8 cellular contexts compared by ENCODE assay signal in genomic region chr3:146065573-146066006, GRCh38.
DNase-seq lines count a peak whose midpoint lies in the region; TF ChIP-seq lines count a peak whose summit lies in the region.

No MANE protein-coding gene starts in this region.

- no peaks in the 10 kb centered on the region for H3K9me3 ChIP-seq in subcutaneous abdominal adipose tissue (ENCODE audit: control insufficient read depth in 5 of 5, low read length in 5 of 5)

- H3K27ac ChIP-seq in KMS-11 = no peak overlapping the region
- H3K27ac ChIP-seq in subcutaneous abdominal adipose tissue (ENCODE audit: low read depth, low read length) = peak overlapping the region; percentile 88

- no peak overlapping the region for H2AFZ ChIP-seq in KMS-11 (ENCODE audit: low read depth)

- H3K79me2 ChIP-seq in KMS-11 (ENCODE audit: insufficient read depth, low read depth) = no peaks in the 10 kb centered on the region

- DNase-seq in SHP77 (lab: John Stamatoyannopoulos, UW) = peak; percentile 23 to 44
- no peak for DNase-seq in SHP77 treated with DMSO at 0.1 percent for 48 hours (lab: John Stamatoyannopoulos, UW)
- DNase-seq in SK-N-DZ (ENCODE audit: low spot score) = peak; percentile 64
- DNase-seq in foreskin melanocyte = peak; percentile 48
- no peak for DNase-seq in activated naive CD4-positive, alpha-beta T cell treated with Interleukin-2 at 50 U/mL for 16 hours
- DNase-seq in stimulated activated CD4-positive, alpha-beta T cell treated with anti-CD3 and anti-CD28 coated beads, Interleukin-1b, Interleukin-23, amount 100 ng/mL, for 48 hours = no peak

- H3K4me2 ChIP-seq in KMS-11 = no peak overlapping the region

- no peaks in the 10 kb centered on the region for H3K27me3 ChIP-seq in KMS-11 (ENCODE audit: insufficient read depth, low read depth)
- no peaks in the 10 kb centered on the region for H3K27me3 ChIP-seq in subcutaneous abdominal adipose tissue (ENCODE audit: control insufficient read depth in 5 of 5, insufficient read depth in 4 of 5, low read length in 5 of 5)

- H3K4me1 ChIP-seq in KMS-11 (ENCODE audit: low read depth, poor library complexity, severe bottlenecking) (no peaks in the 10 kb centered on the region), subcutaneous abdominal adipose tissue (ENCODE audit: control insufficient read depth in 5 of 5, insufficient read depth in 5 of 5, low read length in 5 of 5) (peaks cover 0 to 11% (median 5%) of the 10 kb centered on the region in 5 donors)

- H3K4me3 ChIP-seq in KMS-11 (IDR thresholded peaks at IDR 0.05; ENCODE audit: insufficient read depth, low read depth, low read length) (no peak overlapping the region), subcutaneous abdominal adipose tissue (ENCODE audit: low read depth in 1 of 5, low read length in 5 of 5) (no peak overlapping the region)

- peak; percentile 92 for TF ChIP-seq CTCF in KMS-11 (conservative IDR thresholded peaks at IDR 0.05; ENCODE audit: low read depth, low read length)

- no peak overlapping the region for H3K9ac ChIP-seq in KMS-11
- H3K9ac ChIP-seq in subcutaneous abdominal adipose tissue (ENCODE audit: low read length in 5 of 5) = peak overlapping the region in 1 of 5 donors; percentile 56

- H3K36me3 ChIP-seq in KMS-11 (ENCODE audit: insufficient read depth) (no peaks in the 10 kb centered on the region), subcutaneous abdominal adipose tissue (ENCODE audit: control insufficient read depth in 5 of 5, insufficient read depth in 5 of 5, low read length in 5 of 5) (peaks cover 4 to 12% (median 4%) of the 10 kb centered on the region in 5 donors)

- no peaks in the 10 kb centered on the region for H4K20me1 ChIP-seq in KMS-11 (ENCODE audit: insufficient read depth)

Comparison
In these comparisons a context has a peak if more than half of its experiments do, and no peak if none do; other contexts are left out.
1. DNase-seq: peak in SHP77 (2 of 2), SK-N-DZ (single experiment) and foreskin melanocyte (single experiment); none in SHP77 treated with DMSO at 0.1 percent for 48 hours (single experiment), activated naive CD4-positive, alpha-beta T cell treated with Interleukin-2 at 50 U/mL for 16 hours (single experiment) and stimulated activated CD4-positive, alpha-beta T cell treated with anti-CD3 and anti-CD28 coated beads, Interleukin-1b, Interleukin-23, amount 100 ng/mL, for 48 hours (single experiment).